ENCODE assay signal across 26 cellular contexts in genomic region chrY:16157801-16158200, GRCh38.
"Had no signal": no experiment of that assay in that cellular context is flagged by ENCODE, and none has a peak within 500 bp of the region (broad histone marks: within the 10 kb centered on the region; RNA-seq: fewer than 3 reads in every experiment).

No MANE protein-coding gene starts in this region.

- FAIRE-seq: HepG2, RCC 7860 had no signal

- H3K9me3 ChIP-seq: SK-N-SH had no signal

- DNase-seq: IMR-90, Karpas-422, KG1, MV-4-11, NCI-H1048, NCI-H1105, NCI-H1417, NCI-H146, NCI-H1694 treated with DMSO at 0.1 percent for 48 hours, NCI-H1930, NCI-H2081, NCI-H2107, NCI-H2227 treated with DMSO at 0.1 percent for 48 hours, NCI-H446, NCI-H510A, NCI-H524 treated with DMSO at 0.1 percent for 48 hours, NCI-H69, NCI-H774, RPMI8226, SHP77, SK-N-SH, SW 1271, T-cell had no signal

- H3K27ac ChIP-seq: HL-60 had no signal

- ATAC-seq: HepG2, T-cell had no signal
